1 cellular context compared by ENCODE assay signal in the genomic region with DNA sequence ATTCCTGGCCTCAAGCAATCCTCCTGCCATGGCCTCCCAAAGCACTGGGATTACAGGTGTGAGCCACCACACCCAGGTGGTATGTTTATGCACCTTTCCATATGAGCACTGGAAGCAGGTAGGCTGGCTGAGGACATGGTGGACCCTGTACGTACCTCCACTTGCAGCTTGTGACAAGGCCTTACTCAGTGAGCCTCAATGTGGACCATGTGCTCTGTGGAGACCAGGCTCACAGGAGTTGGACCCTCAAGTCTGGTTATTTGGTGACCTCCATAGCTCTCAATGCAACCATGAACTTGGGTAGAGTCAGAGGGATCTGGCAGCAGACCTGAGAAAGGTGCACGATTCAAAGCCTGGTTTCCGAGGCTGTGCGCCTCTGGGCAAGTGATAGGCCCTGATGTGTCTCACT.
A peak's percentile ranks its signal among the peaks of the same experiment; 100 is the strongest.
TF ChIP-seq lines count a peak whose summit lies in the region.

No MANE protein-coding gene starts in this region.

TF ChIP-seq in GM12878, 131 proteins besides CTCF, POLR2A, EP300 and RAD21:
- TF ChIP-seq MTA3 (IDR thresholded peaks at IDR 0.05; ENCODE audit: borderline replicate concordance, low read length) (0 out of 2 replicates have a peak, but pooled peaks have one; percentile 16), TAF1 (IDR thresholded peaks at IDR 0.05; ENCODE audit: borderline replicate concordance, low read depth, low read length) (no peak), POLR2AphosphoS5 (IDR thresholded peaks at IDR 0.05; ENCODE audit: low read length) (no peak), FOXK2 (IDR thresholded peaks at IDR 0.05) (no peak), LARP7 (IDR thresholded peaks at IDR 0.05) (no peak), NR2C2 (IDR thresholded peaks at IDR 0.05; ENCODE audit: borderline replicate concordance, control insufficient read depth, insufficient read length, low read depth) (no peak), ZBED1 (IDR thresholded peaks at IDR 0.05; ENCODE audit: borderline replicate concordance) (peak; percentile 85), BACH1 (IDR thresholded peaks at IDR 0.05; ENCODE audit: borderline replicate concordance) (0 out of 2 replicates have a peak, but pooled peaks have one; percentile 4), KDM1A (IDR thresholded peaks at IDR 0.05; ENCODE audit: borderline replicate concordance) (no peak), NFXL1 (IDR thresholded peaks at IDR 0.05; ENCODE audit: borderline replicate concordance) (no peak), CBX5 (IDR thresholded peaks at IDR 0.05; ENCODE audit: low read depth) (no peak)
- TF ChIP-seq, protein P1, sequence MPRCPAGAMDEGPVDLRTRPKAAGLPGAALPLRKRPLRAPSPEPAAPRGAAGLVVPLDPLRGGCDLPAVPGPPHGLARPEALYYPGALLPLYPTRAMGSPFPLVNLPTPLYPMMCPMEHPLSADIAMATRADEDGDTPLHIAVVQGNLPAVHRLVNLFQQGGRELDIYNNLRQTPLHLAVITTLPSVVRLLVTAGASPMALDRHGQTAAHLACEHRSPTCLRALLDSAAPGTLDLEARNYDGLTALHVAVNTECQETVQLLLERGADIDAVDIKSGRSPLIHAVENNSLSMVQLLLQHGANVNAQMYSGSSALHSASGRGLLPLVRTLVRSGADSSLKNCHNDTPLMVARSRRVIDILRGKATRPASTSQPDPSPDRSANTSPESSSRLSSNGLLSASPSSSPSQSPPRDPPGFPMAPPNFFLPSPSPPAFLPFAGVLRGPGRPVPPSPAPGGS (IDR thresholded peaks at IDR 0.05; ENCODE audit: borderline replicate concordance, insufficient read depth, low read depth, low read length, poor library complexity, severe bottlenecking): peak; percentile 71
- TF ChIP-seq, protein P2, sequence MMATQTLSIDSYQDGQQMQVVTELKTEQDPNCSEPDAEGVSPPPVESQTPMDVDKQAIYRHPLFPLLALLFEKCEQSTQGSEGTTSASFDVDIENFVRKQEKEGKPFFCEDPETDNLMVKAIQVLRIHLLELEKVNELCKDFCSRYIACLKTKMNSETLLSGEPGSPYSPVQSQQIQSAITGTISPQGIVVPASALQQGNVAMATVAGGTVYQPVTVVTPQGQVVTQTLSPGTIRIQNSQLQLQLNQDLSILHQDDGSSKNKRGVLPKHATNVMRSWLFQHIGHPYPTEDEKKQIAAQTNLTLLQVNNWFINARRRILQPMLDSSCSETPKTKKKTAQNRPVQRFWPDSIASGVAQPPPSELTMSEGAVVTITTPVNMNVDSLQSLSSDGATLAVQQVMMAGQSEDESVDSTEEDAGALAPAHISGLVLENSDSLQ (IDR thresholded peaks at IDR 0.05): no peak
TF ChIP-seq in GM12878: peak in this region for 4.
